In the genomic region with DNA sequence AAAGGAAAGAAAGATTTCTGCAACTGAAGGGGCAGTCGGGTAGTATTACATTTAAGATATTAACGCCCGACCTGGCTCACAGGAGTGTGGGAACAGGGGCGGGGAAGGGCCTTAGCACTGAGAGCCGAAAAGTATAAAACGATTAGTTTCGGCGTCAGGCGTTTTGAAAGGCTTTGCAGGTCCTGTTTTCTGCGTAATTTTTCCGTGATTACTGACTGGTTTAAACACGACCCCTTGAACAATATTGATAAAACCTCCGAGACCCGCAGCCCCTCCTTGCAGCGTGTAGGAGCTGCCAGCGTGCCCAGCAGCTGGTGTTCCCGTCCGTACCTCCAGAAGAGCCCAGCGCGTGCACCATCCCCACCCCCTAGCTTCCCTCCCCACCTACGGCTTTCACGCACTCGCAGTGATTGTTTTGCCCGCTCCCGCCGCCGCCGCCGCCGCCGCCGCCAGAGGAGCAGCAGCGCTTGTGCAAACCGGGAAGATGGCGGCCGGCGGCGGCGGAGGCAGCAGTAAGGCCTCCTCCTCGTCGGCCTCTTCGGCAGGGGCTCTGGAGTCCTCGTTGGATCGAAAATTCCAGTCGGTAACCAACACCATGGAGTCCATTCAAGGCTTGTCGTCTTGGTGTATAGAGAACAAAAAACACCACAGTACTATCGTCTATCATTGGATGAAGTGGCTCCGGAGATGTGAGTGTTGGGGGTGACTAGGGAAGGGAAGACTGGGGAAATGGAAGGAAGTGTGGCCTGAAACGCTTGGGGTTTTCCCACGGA, we compare ENCODE assay signal across 1 cellular context.
TF ChIP-seq lines count a peak whose summit lies in the region.

No MANE protein-coding gene starts in this region.

TF ChIP-seq in GM12878, 131 proteins besides CTCF, POLR2A, EP300 and RAD21 (continued from another document and continues in another):
- TF ChIP-seq SUZ12 (IDR thresholded peaks at IDR 0.05; ENCODE audit: unreplicated experiment) (no peak), NR2F1 (conservative IDR thresholded peaks at IDR 0.05) (no peak), ZNF687 (IDR thresholded peaks at IDR 0.05) (peak; percentile 36; the same call in 1 of the 2 replicates), NFIC (IDR thresholded peaks at IDR 0.05; ENCODE audit: low read depth, low read length) (no peak), PML (IDR thresholded peaks at IDR 0.05; ENCODE audit: low read length) (no peak; the same call in 1 of the 2 replicates), EED (IDR thresholded peaks at IDR 0.05; ENCODE audit: low read depth) (peak; percentile 78), ZZZ3 (IDR thresholded peaks at IDR 0.05; ENCODE audit: control insufficient read depth, insufficient read length, low read depth) (no peak), MLLT1 (IDR thresholded peaks at IDR 0.05) (peak; percentile 50), POU2F2 (IDR thresholded peaks at IDR 0.05; ENCODE audit: borderline replicate concordance, low read depth, low read length) (no peak), TCF7 (IDR thresholded peaks at IDR 0.05; ENCODE audit: borderline replicate concordance) (0 out of 2 replicates have a peak, but pooled peaks have one; percentile 12), ESRRA (IDR thresholded peaks at IDR 0.05; ENCODE audit: low read length) (no peak), NRF1 (conservative IDR thresholded peaks at IDR 0.05; ENCODE audit: low read depth, low read length) (no peak), SIN3A (IDR thresholded peaks at IDR 0.05; ENCODE audit: low read depth, low read length) (peak; percentile 46; the same call in 1 of the 2 replicates), YBX1 (IDR thresholded peaks at IDR 0.05) (no peak), HDGF (IDR thresholded peaks at IDR 0.05) (peak; percentile 57; the same call in 1 of the 2 replicates), MXI1 (IDR thresholded peaks at IDR 0.05; ENCODE audit: low read depth, low read length) (peak; percentile 34; the same call in 1 of the 2 replicates), RELA (IDR thresholded peaks at IDR 0.05; ENCODE audit: borderline replicate concordance, partially characterized antibody) (peak; percentile 70), IRF5 (IDR thresholded peaks at IDR 0.05; ENCODE audit: borderline replicate concordance) (no peak), NBN (IDR thresholded peaks at IDR 0.05) (peak; percentile 35), BCL11A (IDR thresholded peaks at IDR 0.05; ENCODE audit: low read depth, low read length) (no peak), RELB (IDR thresholded peaks at IDR 0.05; ENCODE audit: low read depth) (peak; percentile 38; the same call in 1 of the 2 replicates), ZNF384 (IDR thresholded peaks at IDR 0.05; ENCODE audit: borderline replicate concordance, low read depth, low read length) (no peak), POLR2AphosphoS5 (IDR thresholded peaks at IDR 0.05; ENCODE audit: low read length) (peak; percentile 18; the same call in 1 of the 2 replicates), DPF2 (IDR thresholded peaks at IDR 0.05) (no peak), SMAD1 (IDR thresholded peaks at IDR 0.05; ENCODE audit: low read depth, partially characterized antibody) (peak; percentile 37), CHD1 (IDR thresholded peaks at IDR 0.05; ENCODE audit: low read depth, low read length) (no peak; the same call in 1 of the 2 replicates)
- TF ChIP-seq, protein P1, sequence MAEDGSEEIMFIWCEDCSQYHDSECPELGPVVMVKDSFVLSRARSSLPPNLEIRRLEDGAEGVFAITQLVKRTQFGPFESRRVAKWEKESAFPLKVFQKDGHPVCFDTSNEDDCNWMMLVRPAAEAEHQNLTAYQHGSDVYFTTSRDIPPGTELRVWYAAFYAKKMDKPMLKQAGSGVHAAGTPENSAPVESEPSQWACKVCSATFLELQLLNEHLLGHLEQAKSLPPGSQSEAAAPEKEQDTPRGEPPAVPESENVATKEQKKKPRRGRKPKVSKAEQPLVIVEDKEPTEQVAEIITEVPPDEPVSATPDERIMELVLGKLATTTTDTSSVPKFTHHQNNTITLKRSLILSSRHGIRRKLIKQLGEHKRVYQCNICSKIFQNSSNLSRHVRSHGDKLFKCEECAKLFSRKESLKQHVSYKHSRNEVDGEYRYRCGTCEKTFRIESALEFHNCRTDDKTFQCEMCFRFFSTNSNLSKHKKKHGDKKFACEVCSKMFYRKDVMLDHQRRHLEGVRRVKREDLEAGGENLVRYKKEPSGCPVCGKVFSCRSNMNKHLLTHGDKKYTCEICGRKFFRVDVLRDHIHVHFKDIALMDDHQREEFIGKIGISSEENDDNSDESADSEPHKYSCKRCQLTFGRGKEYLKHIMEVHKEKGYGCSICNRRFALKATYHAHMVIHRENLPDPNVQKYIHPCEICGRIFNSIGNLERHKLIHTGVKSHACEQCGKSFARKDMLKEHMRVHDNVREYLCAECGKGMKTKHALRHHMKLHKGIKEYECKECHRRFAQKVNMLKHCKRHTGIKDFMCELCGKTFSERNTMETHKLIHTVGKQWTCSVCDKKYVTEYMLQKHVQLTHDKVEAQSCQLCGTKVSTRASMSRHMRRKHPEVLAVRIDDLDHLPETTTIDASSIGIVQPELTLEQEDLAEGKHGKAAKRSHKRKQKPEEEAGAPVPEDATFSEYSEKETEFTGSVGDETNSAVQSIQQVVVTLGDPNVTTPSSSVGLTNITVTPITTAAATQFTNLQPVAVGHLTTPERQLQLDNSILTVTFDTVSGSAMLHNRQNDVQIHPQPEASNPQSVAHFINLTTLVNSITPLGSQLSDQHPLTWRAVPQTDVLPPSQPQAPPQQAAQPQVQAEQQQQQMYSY (CRISPR knock-in tag; IDR thresholded peaks at IDR 0.05) = no peak
- TF ChIP-seq, protein P2, sequence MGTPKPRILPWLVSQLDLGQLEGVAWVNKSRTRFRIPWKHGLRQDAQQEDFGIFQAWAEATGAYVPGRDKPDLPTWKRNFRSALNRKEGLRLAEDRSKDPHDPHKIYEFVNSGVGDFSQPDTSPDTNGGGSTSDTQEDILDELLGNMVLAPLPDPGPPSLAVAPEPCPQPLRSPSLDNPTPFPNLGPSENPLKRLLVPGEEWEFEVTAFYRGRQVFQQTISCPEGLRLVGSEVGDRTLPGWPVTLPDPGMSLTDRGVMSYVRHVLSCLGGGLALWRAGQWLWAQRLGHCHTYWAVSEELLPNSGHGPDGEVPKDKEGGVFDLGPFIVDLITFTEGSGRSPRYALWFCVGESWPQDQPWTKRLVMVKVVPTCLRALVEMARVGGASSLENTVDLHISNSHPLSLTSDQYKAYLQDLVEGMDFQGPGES (IDR thresholded peaks at IDR 0.05) = no peak
- TF ChIP-seq, protein P3, sequence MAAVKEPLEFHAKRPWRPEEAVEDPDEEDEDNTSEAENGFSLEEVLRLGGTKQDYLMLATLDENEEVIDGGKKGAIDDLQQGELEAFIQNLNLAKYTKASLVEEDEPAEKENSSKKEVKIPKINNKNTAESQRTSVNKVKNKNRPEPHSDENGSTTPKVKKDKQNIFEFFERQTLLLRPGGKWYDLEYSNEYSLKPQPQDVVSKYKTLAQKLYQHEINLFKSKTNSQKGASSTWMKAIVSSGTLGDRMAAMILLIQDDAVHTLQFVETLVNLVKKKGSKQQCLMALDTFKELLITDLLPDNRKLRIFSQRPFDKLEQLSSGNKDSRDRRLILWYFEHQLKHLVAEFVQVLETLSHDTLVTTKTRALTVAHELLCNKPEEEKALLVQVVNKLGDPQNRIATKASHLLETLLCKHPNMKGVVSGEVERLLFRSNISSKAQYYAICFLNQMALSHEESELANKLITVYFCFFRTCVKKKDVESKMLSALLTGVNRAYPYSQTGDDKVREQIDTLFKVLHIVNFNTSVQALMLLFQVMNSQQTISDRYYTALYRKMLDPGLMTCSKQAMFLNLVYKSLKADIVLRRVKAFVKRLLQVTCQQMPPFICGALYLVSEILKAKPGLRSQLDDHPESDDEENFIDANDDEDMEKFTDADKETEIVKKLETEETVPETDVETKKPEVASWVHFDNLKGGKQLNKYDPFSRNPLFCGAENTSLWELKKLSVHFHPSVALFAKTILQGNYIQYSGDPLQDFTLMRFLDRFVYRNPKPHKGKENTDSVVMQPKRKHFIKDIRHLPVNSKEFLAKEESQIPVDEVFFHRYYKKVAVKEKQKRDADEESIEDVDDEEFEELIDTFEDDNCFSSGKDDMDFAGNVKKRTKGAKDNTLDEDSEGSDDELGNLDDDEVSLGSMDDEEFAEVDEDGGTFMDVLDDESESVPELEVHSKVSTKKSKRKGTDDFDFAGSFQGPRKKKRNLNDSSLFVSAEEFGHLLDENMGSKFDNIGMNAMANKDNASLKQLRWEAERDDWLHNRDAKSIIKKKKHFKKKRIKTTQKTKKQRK (IDR thresholded peaks at IDR 0.05; ENCODE audit: low read depth, low read length) = no peak
- TF ChIP-seq, protein P4, sequence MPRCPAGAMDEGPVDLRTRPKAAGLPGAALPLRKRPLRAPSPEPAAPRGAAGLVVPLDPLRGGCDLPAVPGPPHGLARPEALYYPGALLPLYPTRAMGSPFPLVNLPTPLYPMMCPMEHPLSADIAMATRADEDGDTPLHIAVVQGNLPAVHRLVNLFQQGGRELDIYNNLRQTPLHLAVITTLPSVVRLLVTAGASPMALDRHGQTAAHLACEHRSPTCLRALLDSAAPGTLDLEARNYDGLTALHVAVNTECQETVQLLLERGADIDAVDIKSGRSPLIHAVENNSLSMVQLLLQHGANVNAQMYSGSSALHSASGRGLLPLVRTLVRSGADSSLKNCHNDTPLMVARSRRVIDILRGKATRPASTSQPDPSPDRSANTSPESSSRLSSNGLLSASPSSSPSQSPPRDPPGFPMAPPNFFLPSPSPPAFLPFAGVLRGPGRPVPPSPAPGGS (IDR thresholded peaks at IDR 0.05; ENCODE audit: borderline replicate concordance, insufficient read depth, low read depth, low read length, poor library complexity, severe bottlenecking) = no peak
- TF ChIP-seq, protein P5, sequence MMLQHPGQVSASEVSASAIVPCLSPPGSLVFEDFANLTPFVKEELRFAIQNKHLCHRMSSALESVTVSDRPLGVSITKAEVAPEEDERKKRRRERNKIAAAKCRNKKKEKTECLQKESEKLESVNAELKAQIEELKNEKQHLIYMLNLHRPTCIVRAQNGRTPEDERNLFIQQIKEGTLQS (IDR thresholded peaks at IDR 0.05; ENCODE audit: borderline replicate concordance, extremely low read depth, low read depth, low read length) = no peak
